8 cellular contexts compared by ENCODE assay signal in genomic region chr20:58389324-58389967, GRCh38. TPM values are rescaled to one million over a fixed set of nuclear protein-coding genes. Genes with fewer than 3 reads are reported as not detected.
DNase-seq lines count a peak whose midpoint lies in the region; ATAC-seq and TF ChIP-seq lines count a peak whose summit lies in the region.

No MANE protein-coding gene starts in this region.

- H4K91ac ChIP-seq in mesenchymal stem cell (ENCODE audit: low read length), result peak overlapping the region; percentile 97

- peak overlapping the region; percentile 78 for H2BK120ac ChIP-seq in mesenchymal stem cell (ENCODE audit: low read depth, low read length)

- peak overlapping the region; percentile 78 to 99 (median 99) for H3K27ac Mint-ChIP-seq in CD4-positive, alpha-beta memory T cell

- H3K4ac ChIP-seq in mesenchymal stem cell (ENCODE audit: low read depth in 1 of 2, low read length in 2 of 2), result peak overlapping the region; percentile 20 to 98

- 1% methylated on average over 53 of the region's 56 CpGs for WGBS in mesenchymal stem cell

- no peaks in the 10 kb centered on the region for H3K27me3 Mint-ChIP-seq in CD4-positive, alpha-beta memory T cell

- no peaks in the 10 kb centered on the region for H3K27me3 ChIP-seq in CD4-positive, alpha-beta memory T cell (ENCODE audit: insufficient read depth, low read length)
- H3K27me3 ChIP-seq in SJSA1 (replicated peaks), result no peaks in the 10 kb centered on the region
- no peaks in the 10 kb centered on the region for H3K27me3 ChIP-seq in dorsolateral prefrontal cortex
- H3K27me3 ChIP-seq in mesenchymal stem cell (ENCODE audit: control insufficient read depth in 1 of 2, insufficient read depth in 1 of 2, low read length in 2 of 2), result no peaks in the 10 kb centered on the region

- H3K9ac ChIP-seq in mesenchymal stem cell (ENCODE audit: low read length), result peak overlapping the region; percentile 96

- H3K9me3 ChIP-seq in CD4-positive, alpha-beta memory T cell (ENCODE audit: control insufficient read depth in 1 of 2, low read length in 2 of 2), result no peaks in the 10 kb centered on the region
- no peaks in the 10 kb centered on the region for H3K9me3 ChIP-seq in SJSA1 (replicated peaks)
- H3K9me3 ChIP-seq in mesenchymal stem cell (ENCODE audit: control insufficient read depth, low read length), result peaks cover 3% of the 10 kb centered on the region

- no peak overlapping the region for H2AK5ac ChIP-seq in mesenchymal stem cell (ENCODE audit: low read length, severe bottlenecking)

- peak overlapping the region; percentile 98 for H3K27ac ChIP-seq in CD4-positive, alpha-beta memory T cell (ENCODE audit: low read depth, low read length)
- peak overlapping the region; percentile 96 for H3K27ac ChIP-seq in SJSA1
- H3K27ac ChIP-seq in dorsolateral prefrontal cortex, result peak overlapping the region in 57 of 59 donors; percentile 15 to 95 (median 85)
- H3K27ac ChIP-seq in mesenchymal stem cell (ENCODE audit: low read length, poor library complexity, severe bottlenecking), result peak overlapping the region; percentile 86

- H3K23ac ChIP-seq in mesenchymal stem cell (ENCODE audit: low read length in 2 of 2), result peak overlapping the region in 1 of 2 experiments; percentile 99

- H4K8ac ChIP-seq in mesenchymal stem cell (ENCODE audit: low read length), result peak overlapping the region; percentile 94

- POLR2A ChIA-PET in CD4-positive, alpha-beta memory T cell (lab: Charles Lee; ENCODE audit: partially characterized antibody), result interaction anchor here (0.5 to 2.3 kb wide), 23 partner anchors 9 to 1978 kb away, joined by 3 to 29 read pairs (median 5); partner anchors contain the start of genes ATP5F1E, RAB22A, RBM38 and STX16

- H3K18ac ChIP-seq in mesenchymal stem cell (ENCODE audit: low read depth in 1 of 2, low read length in 2 of 2), result peak overlapping the region; percentile 97 to 100

- H3K4me3 ChIP-seq in CD4-positive, alpha-beta memory T cell (ENCODE audit: low read length in 2 of 2), result peak overlapping the region; percentile 47 to 58
- H3K4me3 ChIP-seq in SJSA1, result peak overlapping the region; percentile 91
- peak overlapping the region; percentile 57 to 99 (median 86) for H3K4me3 ChIP-seq in dorsolateral prefrontal cortex
- H3K4me3 ChIP-seq in mesenchymal stem cell (ENCODE audit: insufficient read depth in 1 of 2, low read depth in 1 of 2, low read length in 2 of 2), result peak overlapping the region; percentile 91 to 98

- H2AFZ ChIP-seq in mesenchymal stem cell (ENCODE audit: low read depth, low read length), result peak overlapping the region; percentile 95

- H3K36me3 ChIP-seq in CD4-positive, alpha-beta memory T cell (ENCODE audit: insufficient read depth, low read length), result no peaks in the 10 kb centered on the region
- H3K36me3 ChIP-seq in SJSA1, result peaks cover 44% of the 10 kb centered on the region
- peaks cover 4 to 26% of the 10 kb centered on the region in 2 experiments for H3K36me3 ChIP-seq in mesenchymal stem cell (ENCODE audit: control insufficient read depth in 1 of 2, insufficient read depth in 2 of 2, low read depth in 1 of 2, low read length in 2 of 2)

- CTCF ChIA-PET in CD4-positive, alpha-beta memory T cell (lab: Charles Lee; ENCODE audit: partially characterized antibody), result interaction anchor here (0.8 to 1.4 kb wide), 8 partner anchors 13 to 263 kb away, joined by 3 to 7 read pairs (median 4); partner anchors contain the start of gene STX16

- intact Hi-C loops in CD4-positive, alpha-beta memory T cell (cut with micrococcal nuclease), result loop anchor here (1.0 to 5.0 kb wide), 6 partner anchors 80 to 1997 kb away; partner anchors contain the start of genes ATP5F1E, AURKA, CSTF1 and RAB22A
- intact Hi-C loops in dorsolateral prefrontal cortex (cut with DNase I), result loop anchor here (2.0 to 5.0 kb wide), 4 partner anchors 81 to 263 kb away; partner anchors contain the start of genes STX16 (in 2 of the 2) and RAB22A (in 1 of the 2)

- peaks cover 0 to 2% (median 0%) of the 10 kb centered on the region in 8 donors for H3K9me3 Mint-ChIP-seq in CD4-positive, alpha-beta memory T cell

- H3K4me1 ChIP-seq in CD4-positive, alpha-beta memory T cell (ENCODE audit: insufficient read depth, low read length), result peaks cover 52% of the 10 kb centered on the region
- H3K4me1 ChIP-seq in SJSA1 (replicated peaks) (peaks cover 43% of the 10 kb centered on the region), mesenchymal stem cell (ENCODE audit: control insufficient read depth, insufficient read depth, low read depth, low read length) (peaks cover 7% of the 10 kb centered on the region)

- peak in 1 of 56 donors; percentile 13 for TF ChIP-seq CTCF in dorsolateral prefrontal cortex (IDR thresholded peaks at IDR 0.05 in 54 of 56, conservative IDR thresholded peaks at IDR 0.05 in 2 of 56; ENCODE audit: low read depth in 1 of 56, partially characterized antibody in 56 of 56)

- peak overlapping the region; percentile 47 to 99 for H3K14ac ChIP-seq in mesenchymal stem cell (ENCODE audit: low read length in 2 of 2)

- H3K36me3 Mint-ChIP-seq in CD4-positive, alpha-beta memory T cell, result peaks cover 0 to 30% of the 10 kb centered on the region in 2 donors

- DNase-seq in CD4-positive, alpha-beta memory T cell, result peak in 1 of 5 donors; percentile 60
- DNase-seq in SJSA1 (ENCODE audit: low read depth in 1 of 2, low spot score in 2 of 2) (peak; percentile 50 to 58), dorsolateral prefrontal cortex (peak in 2 of 10 donors; percentile 21 to 29), mesenchymal stem cell (peak; percentile 67), superior temporal gyrus (ENCODE audit: extremely low spot score) (peak; percentile 18), NCI-H1436 treated with DMSO at 0.1 percent for 48 hours (lab: John Stamatoyannopoulos, UW) (no peak)

- H2BK12ac ChIP-seq in mesenchymal stem cell (ENCODE audit: low read length in 2 of 2), result peak overlapping the region in 1 of 2 experiments; percentile 66

- H3K79me1 ChIP-seq in mesenchymal stem cell (replicated peaks; ENCODE audit: low read length, poor library complexity, severe bottlenecking), result no peaks in the 10 kb centered on the region

- ATAC-seq in GM19025 (IDR thresholded peaks at IDR 0.05; ENCODE audit: low read depth, unreplicated experiment) (peak; percentile 12), HG03108 (IDR thresholded peaks at IDR 0.05; ENCODE audit: unreplicated experiment) (peak; percentile 13)

- no peak overlapping the region for H2BK15ac ChIP-seq in mesenchymal stem cell (ENCODE audit: low read depth, poor library complexity, severe bottlenecking)

- peaks cover 33 to 49% (median 43%) of the 10 kb centered on the region in 4 donors for H3K4me1 Mint-ChIP-seq in CD4-positive, alpha-beta memory T cell

- peak overlapping the region; percentile 73 for H3K4me2 ChIP-seq in mesenchymal stem cell (ENCODE audit: low read length, poor library complexity, severe bottlenecking)

- H3K4me3 Mint-ChIP-seq in CD4-positive, alpha-beta memory T cell, result peak overlapping the region; percentile 94 to 97 (median 94)

- peak overlapping the region; percentile 15 for H2BK5ac ChIP-seq in mesenchymal stem cell (ENCODE audit: low read depth, low read length, poor library complexity, severe bottlenecking)

RNA-seq across cellular contexts. Expression of gene VAPB, which starts 0.4 kb away (rescaled TPM):
- total RNA-seq in CD4-positive, alpha-beta memory T cell, result 10 to 100 TPM; 37.6 to 40.1 TPM
- polyA plus RNA-seq in CD4-positive, alpha-beta memory T cell, result 10 to 100 TPM; 27.6 to 28.4 TPM
- 15.1 and 16.7 TPM in 2 replicates for total RNA-seq in SJSA1 (2014; rRNA removed; shearing (Covaris generic))
- total RNA-seq in dorsolateral prefrontal cortex, result 100 to 1,000 TPM in 45 of 120 experiments, 10 to 100 TPM in 75; 59.1 to 124 (median 96.7) TPM
- 27.2 TPM for polyA plus RNA-seq in mesenchymal stem cell (2013, experiment 1 of 2)
- 28.8 TPM for polyA plus RNA-seq in mesenchymal stem cell (2013, experiment 2 of 2)
